In the genomic region with DNA sequence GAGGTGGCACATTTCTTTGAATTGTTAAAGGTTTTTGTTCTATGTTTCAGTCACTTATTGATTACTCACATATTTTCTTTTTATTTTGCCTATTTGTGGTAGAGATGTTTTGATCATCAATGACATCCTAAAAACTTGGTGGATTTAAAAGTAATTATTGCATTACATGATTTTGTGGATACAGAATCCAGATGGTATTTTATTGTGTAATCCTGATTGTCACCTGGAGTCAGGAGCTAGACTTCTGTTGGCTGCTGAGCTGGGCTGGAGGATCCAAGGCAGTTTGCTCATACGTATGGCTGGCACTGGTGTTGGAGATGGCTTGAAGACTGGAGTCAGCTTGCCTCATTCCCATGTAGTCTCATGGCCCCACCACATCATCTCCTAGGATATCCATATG, we compare ENCODE assay signal across 34 cellular contexts.
"Had no signal": no experiment of that assay in that cellular context is flagged by ENCODE, and none has a peak within 500 bp of the region (broad histone marks: within the 10 kb centered on the region; RNA-seq: fewer than 3 reads in every experiment).

No MANE protein-coding gene starts in this region.

- FAIRE-seq: RCC 7860 had no signal

- H3K9me3 ChIP-seq: MG63 had no signal

- H3K36me3 ChIP-seq: MG63, SJCRH30 had no signal

- ATAC-seq: Panc1, Right ventricle myocardium inferior, SK-N-SH treated with all-trans-retinoic acid at 6 μM for 48 hours had no signal

- H3K4me3 ChIP-seq: MG63, PC-9, SJCRH30, SK-N-MC had no signal

- H2AFZ ChIP-seq: PC-9 had no signal

- DNase-seq: Karpas-422, MG63, NCI-H1048, NCI-H1092 treated with DMSO at 0.1 percent for 48 hours, NCI-H1105 treated with DMSO at 0.1 percent for 48 hours, NCI-H1417, NCI-H1436, NCI-H146, NCI-H1694, NCI-H187, NCI-H1930, NCI-H2029 treated with DMSO at 0.1 percent for 48 hours, NCI-H2081 treated with DMSO at 0.1 percent for 48 hours, NCI-H2107, NCI-H2171, NCI-H226, NCI-H446 treated with DMSO at 0.1 percent for 48 hours, NCI-H510A, NCI-H524, NCI-H526, NCI-H69, NCI-H748 treated with DMSO at 0.1 percent for 48 hours, NCI-H82, PC-9, SHP77, SIG-M5, SJCRH30, T-helper 1 cell had no signal

- H3K4me2 ChIP-seq: PC-9 had no signal

- H3K27me3 ChIP-seq: MG63, SJCRH30 had no signal

- H3K27ac ChIP-seq: PC-9, RWPE1, SJCRH30, SK-N-MC had no signal
